8 cellular contexts compared by ENCODE assay signal in genomic region chr17:42275527-42276358, GRCh38. TPM values are rescaled to one million over a fixed set of nuclear protein-coding genes. Genes with fewer than 3 reads are reported as not detected.
DNase-seq lines count a peak whose midpoint lies in the region; ATAC-seq and TF ChIP-seq lines count a peak whose summit lies in the region.

No MANE protein-coding gene starts in this region.

- TF ChIP-seq CTCF in Calu3 (IDR thresholded peaks at IDR 0.05; ENCODE audit: unreplicated experiment) (no peak), glutamatergic neuron (IDR thresholded peaks at IDR 0.05; ENCODE audit: partially characterized antibody, unreplicated experiment) (no peak)

- intact Hi-C loops in Calu3 (cut with micrococcal nuclease; ENCODE audit: unreplicated experiment) (loop anchor here (10.0 kb wide), 1 partner anchor 141 kb away; no protein-coding TSS in a partner anchor), posterior vena cava (cut with DNase I) (no loop called here)

- peak overlapping the region; percentile 7 for H3K27ac Mint-ChIP-seq in Calu3 (ENCODE audit: unreplicated experiment)
- peak overlapping the region; percentile 86 for H3K27ac Mint-ChIP-seq in activated T-cell treated with anti-CD3 and anti-CD28 coated beads, Interleukin-2, amount 50 U/mL, for 72 hours
- H3K27ac Mint-ChIP-seq in glutamatergic neuron (ENCODE audit: unreplicated experiment) = peak overlapping the region; percentile 93

- DNase-seq in Calu3 (no peak), NCI-H146 treated with DMSO at 0.1 percent for 48 hours (lab: John Stamatoyannopoulos, UW; ENCODE audit: unreplicated experiment) (peak; percentile 15), glutamatergic neuron (no peak), posterior vena cava (ENCODE audit: low spot score) (peak; percentile 79), GF-D8 (lab: John Stamatoyannopoulos, UW) (no peak)
- DNase-seq in activated T-cell treated with anti-CD3 and anti-CD28 coated beads, Interleukin-2, amount 50 U/mL, for 72 hours = peak; percentile 31 to 38

- BruUV-seq in Calu3 (replicated peaks; lab: Mats Ljungman, UMichigan) = no TSS peak

- H3K9me3 Mint-ChIP-seq in Calu3 (ENCODE audit: low read depth, unreplicated experiment) (no peaks in the 10 kb centered on the region), glutamatergic neuron (ENCODE audit: unreplicated experiment) (peaks cover 8% of the 10 kb centered on the region)
- H3K9me3 Mint-ChIP-seq in activated T-cell treated with anti-CD3 and anti-CD28 coated beads, Interleukin-2, amount 50 U/mL, for 72 hours = no peaks in the 10 kb centered on the region

- H3K36me3 Mint-ChIP-seq in Calu3 (ENCODE audit: insufficient read depth, unreplicated experiment) (peaks cover 24% of the 10 kb centered on the region), glutamatergic neuron (ENCODE audit: unreplicated experiment) (peaks cover 4% of the 10 kb centered on the region)
- peaks cover 11 to 13% of the 10 kb centered on the region in 2 donors for H3K36me3 Mint-ChIP-seq in activated T-cell treated with anti-CD3 and anti-CD28 coated beads, Interleukin-2, amount 50 U/mL, for 72 hours (ENCODE audit: insufficient read depth in 2 of 2)

- ATAC-seq in GM21723 (IDR thresholded peaks at IDR 0.05; ENCODE audit: unreplicated experiment) = peak; percentile 56
- peak; percentile 48 to 56 for ATAC-seq in activated T-cell treated with anti-CD3 and anti-CD28 coated beads, Interleukin-2, amount 50 U/mL, for 72 hours (replicated peaks in 1 of 2)
- no peak for ATAC-seq in HG02981 (IDR thresholded peaks at IDR 0.05; ENCODE audit: unreplicated experiment)

- CTCF ChIA-PET in Calu3 (lab: Charles Lee) = interaction anchor here (0.5 kb wide), 1 partner anchor 38 kb away, joined by 3 read pairs; no protein-coding TSS in a partner anchor

- peaks cover 39% of the 10 kb centered on the region for H3K4me1 Mint-ChIP-seq in Calu3 (ENCODE audit: low read depth, unreplicated experiment)
- peaks cover 56% of the 10 kb centered on the region for H3K4me1 Mint-ChIP-seq in activated T-cell treated with anti-CD3 and anti-CD28 coated beads, Interleukin-2, amount 50 U/mL, for 72 hours (ENCODE audit: low read depth)
- peaks cover 24% of the 10 kb centered on the region for H3K4me1 Mint-ChIP-seq in glutamatergic neuron (ENCODE audit: low read depth, unreplicated experiment)

- H3K27me3 Mint-ChIP-seq in Calu3 (ENCODE audit: unreplicated experiment) (no peaks in the 10 kb centered on the region), glutamatergic neuron (ENCODE audit: unreplicated experiment) (peaks cover 16% of the 10 kb centered on the region)
- no peaks in the 10 kb centered on the region for H3K27me3 Mint-ChIP-seq in activated T-cell treated with anti-CD3 and anti-CD28 coated beads, Interleukin-2, amount 50 U/mL, for 72 hours (ENCODE audit: low read depth)

- H3K4me3 Mint-ChIP-seq in Calu3 (ENCODE audit: low read depth, unreplicated experiment) (peak overlapping the region; percentile 76), glutamatergic neuron (ENCODE audit: unreplicated experiment) (peak overlapping the region; percentile 97)
- H3K4me3 Mint-ChIP-seq in activated T-cell treated with anti-CD3 and anti-CD28 coated beads, Interleukin-2, amount 50 U/mL, for 72 hours = peak overlapping the region; percentile 88 to 89

RNA-seq across cellular contexts. Expression of gene STAT5B, which starts 0.4 kb away (rescaled TPM):
- 45.4 and 45.8 TPM in 2 replicates for total RNA-seq in Calu3 (2022)
- 100 to 1,000 TPM; 252 to 269 TPM for total RNA-seq in activated T-cell treated with anti-CD3 and anti-CD28 coated beads, Interleukin-2, amount 50 U/mL, for 72 hours
- total RNA-seq in glutamatergic neuron (ENCODE audit: unreplicated experiment) = 31.9 TPM
- total RNA-seq in posterior vena cava = 10 to 100 TPM; 88.6 to 96.3 TPM

RNA-seq across cellular contexts. Expression of gene STAT5A, which starts 12.6 kb away (rescaled TPM):
- total RNA-seq in Calu3 (2022) = 3.1 and 3.9 TPM in 2 replicates
- 100 to 1,000 TPM; 243 to 264 TPM for total RNA-seq in activated T-cell treated with anti-CD3 and anti-CD28 coated beads, Interleukin-2, amount 50 U/mL, for 72 hours
- 3.4 TPM for total RNA-seq in glutamatergic neuron (ENCODE audit: unreplicated experiment)
- total RNA-seq in posterior vena cava = 10 to 100 TPM; 30.7 to 37.6 TPM

Comparison
In these comparisons a context has a peak if more than half of its experiments do, and no peak if none do; other contexts are left out.
1. DNase-seq: peak in NCI-H146 treated with DMSO at 0.1 percent for 48 hours (single experiment), activated T-cell treated with anti-CD3 and anti-CD28 coated beads, Interleukin-2, amount 50 U/mL, for 72 hours (2 of 2) and posterior vena cava (single experiment); none in Calu3 (single experiment), glutamatergic neuron (single experiment) and GF-D8 (single experiment).
2. H3K27ac Mint-ChIP-seq: peak in every context shown above with its lines; median percentile 93 in glutamatergic neuron; 86 in activated T-cell treated with anti-CD3 and anti-CD28 coated beads, Interleukin-2, amount 50 U/mL, for 72 hours; 7 in Calu3.
3. RNA of gene STAT5A, which starts 12.6 kb away (total RNA-seq): 243 to 264 TPM in activated T-cell treated with anti-CD3 and anti-CD28 coated beads, Interleukin-2, amount 50 U/mL, for 72 hours; 30.7 to 37.6 TPM in posterior vena cava, 3.4 TPM in glutamatergic neuron (single experiment) and 3.1 to 3.9 TPM in Calu3; every median in the first group is over 4 times any median in the second.
4. Peak in every context shown above with its lines, with median percentiles within 50 percentile points of each other: H3K4me3 Mint-ChIP-seq.